Comparison of ENCODE assay signal across 13 cellular contexts in the genomic region with DNA sequence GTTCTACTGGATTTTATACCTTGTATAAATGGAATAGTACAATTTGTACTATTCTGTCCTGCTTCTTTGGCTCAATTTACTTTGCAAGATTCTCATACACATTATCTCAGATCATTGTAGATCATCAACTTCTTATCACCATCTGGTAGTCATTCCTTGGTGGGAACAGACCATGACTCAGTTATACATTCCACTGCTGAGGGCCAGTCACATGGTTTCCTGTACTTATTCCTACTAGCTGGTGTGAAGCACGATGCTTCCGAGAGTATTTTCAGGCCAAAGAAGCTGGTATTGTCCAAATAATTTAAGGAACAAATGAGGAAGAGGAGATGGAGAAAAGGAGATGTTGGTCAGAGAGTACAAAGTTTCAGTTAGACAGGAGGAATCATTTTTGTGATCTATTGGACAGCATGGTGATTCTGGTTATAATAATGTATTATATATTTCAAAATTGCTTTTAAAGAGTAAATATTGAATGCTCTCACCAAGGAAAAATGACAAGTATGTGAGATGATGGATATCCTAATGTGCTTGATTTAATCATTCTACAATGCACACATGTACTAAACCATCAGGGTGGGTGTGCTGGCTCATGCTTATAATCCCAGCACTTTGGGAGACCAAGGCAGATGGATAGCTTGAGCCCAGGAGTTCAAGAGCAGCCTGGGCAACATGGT.
A peak's percentile ranks its signal among the peaks of the same experiment; 100 is the strongest.
DNase-seq lines count a peak whose midpoint lies in the region; ATAC-seq and TF ChIP-seq lines count a peak whose summit lies in the region.
"Had no signal": no experiment of that assay in that cellular context is flagged by ENCODE, and none has a peak within 500 bp of the region (broad histone marks: within the 10 kb centered on the region; RNA-seq: fewer than 3 reads in every experiment).

No MANE protein-coding gene starts in this region.

- TF ChIP-seq RAD21 in SK-N-SH (IDR thresholded peaks at IDR 0.05; ENCODE audit: low read length): no peak

- no peaks in the 10 kb centered on the region for H4K20me1 ChIP-seq in SK-N-SH (ENCODE audit: insufficient read depth)

- no peaks in the 10 kb centered on the region for H3K79me1 ChIP-seq in mesendoderm (ENCODE audit: low read length)

- WGBS in SK-N-SH (ENCODE audit: low lambda C conversion rate): 34% methylated on average over 2 of the region's 2 CpGs
- no CpG with 5 or more reads among the region's 2 CpGs for WGBS in mesendoderm (ENCODE audit: extremely low coverage, insufficient coverage, low lambda C conversion rate)

- H3K9ac ChIP-seq in SK-N-SH (no peak overlapping the region), mesendoderm (ENCODE audit: low read length) (no peak overlapping the region)

- no peak overlapping the region for H4K8ac ChIP-seq in mesendoderm (ENCODE audit: low read depth, low read length)

- no peak overlapping the region for H2BK120ac ChIP-seq in mesendoderm (ENCODE audit: low read depth, low read length)

- H3K27ac ChIP-seq in SK-N-SH (ENCODE audit: low read depth in 2 of 2, low read length in 1 of 2): peak overlapping the region in 1 of 2 experiments; percentile 76; a peak in 2 of 4 replicates
- no peak overlapping the region for H3K27ac ChIP-seq in WERI-Rb-1
- H3K27ac ChIP-seq in mesendoderm (ENCODE audit: low read depth, low read length): no peak overlapping the region
- H3K27ac ChIP-seq: gastrocnemius medialis had no signal

- H3K9me2 ChIP-seq in SK-N-SH: no peaks in the 10 kb centered on the region

- H3K9me3 ChIP-seq in SK-N-SH (no peaks in the 10 kb centered on the region), WERI-Rb-1 (ENCODE audit: severe bottlenecking) (no peaks in the 10 kb centered on the region)
- H3K9me3 ChIP-seq: gastrocnemius medialis had no signal

- TF ChIP-seq EP300 in SK-N-SH (IDR thresholded peaks at IDR 0.05; ENCODE audit: borderline replicate concordance in 1 of 2, low read depth in 1 of 2, low read length in 1 of 2): no peak

- no peak overlapping the region for H3K4ac ChIP-seq in mesendoderm (ENCODE audit: low read depth, low read length)

- intact Hi-C loops in Right ventricle myocardium inferior (cut with DNase I): no loop called here

- H3K79me2 ChIP-seq in SK-N-SH (ENCODE audit: insufficient read depth) (no peaks in the 10 kb centered on the region), mesendoderm (ENCODE audit: control insufficient read depth, insufficient read depth, low read length) (no peaks in the 10 kb centered on the region)

- TF ChIP-seq CTCF in SK-N-SH (IDR thresholded peaks at IDR 0.05) (no peak), WERI-Rb-1 (IDR thresholded peaks at IDR 0.05; ENCODE audit: low read depth, low read length) (no peak)

- no peak overlapping the region for H2BK5ac ChIP-seq in mesendoderm (ENCODE audit: low read length)

- H3K18ac ChIP-seq in mesendoderm (ENCODE audit: low read length): no peak overlapping the region

- no peak overlapping the region for H2AFZ ChIP-seq in SK-N-SH (ENCODE audit: low read depth)

- DNase-seq in GM04503 (ENCODE audit: low read depth) (peak; percentile 67), SK-N-SH (no peak), fibroblast of peridontal ligament (ENCODE audit: extremely low read depth) (peak; percentile 58), stromal cell of bone marrow (ENCODE audit: low read depth) (peak; percentile 40), WERI-Rb-1 (no peak), Right ventricle myocardium inferior (ENCODE audit: missing footprints) (no peak), mesendoderm (no peak)
- DNase-seq: gastrocnemius medialis; left cardiac atrium; naive thymus-derived CD4-positive, alpha-beta T cell; NCI-H1417; NCI-H524 had no signal

- ATAC-seq in Right ventricle myocardium inferior: no peak
- no peak for ATAC-seq in GM21515 (IDR thresholded peaks at IDR 0.05; ENCODE audit: unreplicated experiment)
- ATAC-seq: gastrocnemius medialis; left cardiac atrium; naive thymus-derived CD4-positive, alpha-beta T cell had no signal

- no peak overlapping the region for H3K23ac ChIP-seq in mesendoderm (ENCODE audit: low read length)

- CTCF ChIA-PET in SK-N-SH (lab: Yijun Ruan, JAX): no interaction called here

- no peaks in the 10 kb centered on the region for H3K27me3 ChIP-seq in SK-N-SH (ENCODE audit: insufficient read depth)
- H3K27me3 ChIP-seq in WERI-Rb-1 (ENCODE audit: insufficient read depth, low read depth, severe bottlenecking): no peaks in the 10 kb centered on the region
- no peaks in the 10 kb centered on the region for H3K27me3 ChIP-seq in mesendoderm (ENCODE audit: insufficient read depth, low read length, poor library complexity)
- H3K27me3 ChIP-seq: gastrocnemius medialis had no signal

- H3F3A ChIP-seq in SK-N-SH (replicated peaks; ENCODE audit: insufficient read depth): peaks cover 7% of the 10 kb centered on the region

- no peak overlapping the region for H4K5ac ChIP-seq in mesendoderm (ENCODE audit: low read length)

- H3K4me3 ChIP-seq in SK-N-SH (ENCODE audit: low read depth in 2 of 2, low read length in 1 of 2) (no peak overlapping the region), WERI-Rb-1 (ENCODE audit: low read depth, low read length) (no peak overlapping the region), mesendoderm (ENCODE audit: low read length) (no peak overlapping the region)
- H3K4me3 ChIP-seq: gastrocnemius medialis had no signal

- POLR2A ChIA-PET in SK-N-SH (lab: Yijun Ruan, JAX): no interaction called here

- H3K4me1 ChIP-seq in SK-N-SH (ENCODE audit: control insufficient read depth in 1 of 2, insufficient read depth in 2 of 2, low read depth in 1 of 2, low read length in 1 of 2) (peaks cover 7 to 11% of the 10 kb centered on the region in 2 experiments; a peak in 2 of 4 replicates), mesendoderm (ENCODE audit: control insufficient read depth, low read depth, low read length) (no peaks in the 10 kb centered on the region)

- H2BK15ac ChIP-seq in mesendoderm (replicated peaks; ENCODE audit: low read depth): no peak overlapping the region

- H3K36me3 ChIP-seq in SK-N-SH (replicated peaks in 1 of 2; ENCODE audit: control insufficient read depth in 1 of 2, insufficient read depth in 2 of 2, low read length in 1 of 2) (no peaks in the 10 kb centered on the region), WERI-Rb-1 (no peaks in the 10 kb centered on the region), mesendoderm (ENCODE audit: control insufficient read depth, insufficient read depth, low read length) (no peaks in the 10 kb centered on the region)
- H3K36me3 ChIP-seq: gastrocnemius medialis had no signal

- no peak overlapping the region for H2AK5ac ChIP-seq in mesendoderm (ENCODE audit: low read length)

- no peak overlapping the region for H3K56ac ChIP-seq in mesendoderm (ENCODE audit: low read length)

- H3K4me2 ChIP-seq in SK-N-SH (no peak overlapping the region), mesendoderm (ENCODE audit: low read length) (no peak overlapping the region)

TF ChIP-seq in SK-N-SH, 30 proteins besides CTCF, POLR2A, EP300 and RAD21:
- TF ChIP-seq, protein P1, sequence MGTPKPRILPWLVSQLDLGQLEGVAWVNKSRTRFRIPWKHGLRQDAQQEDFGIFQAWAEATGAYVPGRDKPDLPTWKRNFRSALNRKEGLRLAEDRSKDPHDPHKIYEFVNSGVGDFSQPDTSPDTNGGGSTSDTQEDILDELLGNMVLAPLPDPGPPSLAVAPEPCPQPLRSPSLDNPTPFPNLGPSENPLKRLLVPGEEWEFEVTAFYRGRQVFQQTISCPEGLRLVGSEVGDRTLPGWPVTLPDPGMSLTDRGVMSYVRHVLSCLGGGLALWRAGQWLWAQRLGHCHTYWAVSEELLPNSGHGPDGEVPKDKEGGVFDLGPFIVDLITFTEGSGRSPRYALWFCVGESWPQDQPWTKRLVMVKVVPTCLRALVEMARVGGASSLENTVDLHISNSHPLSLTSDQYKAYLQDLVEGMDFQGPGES (IDR thresholded peaks at IDR 0.05; ENCODE audit: low read depth, low read length): no peak
- TF ChIP-seq MEF2A (IDR thresholded peaks at IDR 0.05; ENCODE audit: borderline replicate concordance, low read depth): no peak
- TF ChIP-seq FOSL2 (IDR thresholded peaks at IDR 0.05; ENCODE audit: borderline replicate concordance, low read depth): peak; percentile 12; the same call in 1 of the 2 replicates
- peak; percentile 51 for TF ChIP-seq TCF12 (IDR thresholded peaks at IDR 0.05)
- TF ChIP-seq, protein P2, sequence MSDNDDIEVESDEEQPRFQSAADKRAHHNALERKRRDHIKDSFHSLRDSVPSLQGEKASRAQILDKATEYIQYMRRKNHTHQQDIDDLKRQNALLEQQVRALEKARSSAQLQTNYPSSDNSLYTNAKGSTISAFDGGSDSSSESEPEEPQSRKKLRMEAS (IDR thresholded peaks at IDR 0.05; ENCODE audit: low read depth): peak; percentile 48; the same call in 1 of the 2 replicates
- TF ChIP-seq, protein P3, sequence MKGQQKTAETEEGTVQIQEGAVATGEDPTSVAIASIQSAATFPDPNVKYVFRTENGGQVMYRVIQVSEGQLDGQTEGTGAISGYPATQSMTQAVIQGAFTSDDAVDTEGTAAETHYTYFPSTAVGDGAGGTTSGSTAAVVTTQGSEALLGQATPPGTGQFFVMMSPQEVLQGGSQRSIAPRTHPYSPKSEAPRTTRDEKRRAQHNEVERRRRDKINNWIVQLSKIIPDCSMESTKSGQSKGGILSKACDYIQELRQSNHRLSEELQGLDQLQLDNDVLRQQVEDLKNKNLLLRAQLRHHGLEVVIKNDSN (IDR thresholded peaks at IDR 0.05; ENCODE audit: borderline replicate concordance, low read depth): peak; percentile 58; the same call in 1 of the 2 replicates
- TF ChIP-seq, protein P4, sequence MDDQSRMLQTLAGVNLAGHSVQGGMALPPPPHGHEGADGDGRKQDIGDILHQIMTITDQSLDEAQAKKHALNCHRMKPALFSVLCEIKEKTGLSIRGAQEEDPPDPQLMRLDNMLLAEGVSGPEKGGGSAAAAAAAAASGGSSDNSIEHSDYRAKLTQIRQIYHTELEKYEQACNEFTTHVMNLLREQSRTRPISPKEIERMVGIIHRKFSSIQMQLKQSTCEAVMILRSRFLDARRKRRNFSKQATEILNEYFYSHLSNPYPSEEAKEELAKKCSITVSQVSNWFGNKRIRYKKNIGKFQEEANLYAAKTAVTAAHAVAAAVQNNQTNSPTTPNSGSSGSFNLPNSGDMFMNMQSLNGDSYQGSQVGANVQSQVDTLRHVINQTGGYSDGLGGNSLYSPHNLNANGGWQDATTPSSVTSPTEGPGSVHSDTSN (IDR thresholded peaks at IDR 0.05): 0 out of 2 replicates have a peak, but pooled peaks have one; percentile 16
- TF ChIP-seq, protein P5, sequence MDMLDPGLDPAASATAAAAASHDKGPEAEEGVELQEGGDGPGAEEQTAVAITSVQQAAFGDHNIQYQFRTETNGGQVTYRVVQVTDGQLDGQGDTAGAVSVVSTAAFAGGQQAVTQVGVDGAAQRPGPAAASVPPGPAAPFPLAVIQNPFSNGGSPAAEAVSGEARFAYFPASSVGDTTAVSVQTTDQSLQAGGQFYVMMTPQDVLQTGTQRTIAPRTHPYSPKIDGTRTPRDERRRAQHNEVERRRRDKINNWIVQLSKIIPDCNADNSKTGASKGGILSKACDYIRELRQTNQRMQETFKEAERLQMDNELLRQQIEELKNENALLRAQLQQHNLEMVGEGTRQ (IDR thresholded peaks at IDR 0.05; ENCODE audit: borderline replicate concordance, low read depth, low read length): no peak

Comparison
In these comparisons a context has a peak if more than half of its experiments do, and no peak if none do; other contexts are left out.
1. DNase-seq: peak in GM04503 (single experiment), fibroblast of peridontal ligament (single experiment) and stromal cell of bone marrow (single experiment); none in SK-N-SH (single experiment), WERI-Rb-1 (single experiment), Right ventricle myocardium inferior (single experiment) and mesendoderm (single experiment).